1 cellular context compared by ENCODE assay signal in genomic region chr1:94961582-94961981, GRCh38.
TF ChIP-seq lines count a peak whose summit lies in the region.

No MANE protein-coding gene starts in this region.

TF ChIP-seq in HepG2, 621 proteins besides CTCF, POLR2A, EP300 and RAD21 (continued from another document and continues in another):
- TF ChIP-seq, protein P1, sequence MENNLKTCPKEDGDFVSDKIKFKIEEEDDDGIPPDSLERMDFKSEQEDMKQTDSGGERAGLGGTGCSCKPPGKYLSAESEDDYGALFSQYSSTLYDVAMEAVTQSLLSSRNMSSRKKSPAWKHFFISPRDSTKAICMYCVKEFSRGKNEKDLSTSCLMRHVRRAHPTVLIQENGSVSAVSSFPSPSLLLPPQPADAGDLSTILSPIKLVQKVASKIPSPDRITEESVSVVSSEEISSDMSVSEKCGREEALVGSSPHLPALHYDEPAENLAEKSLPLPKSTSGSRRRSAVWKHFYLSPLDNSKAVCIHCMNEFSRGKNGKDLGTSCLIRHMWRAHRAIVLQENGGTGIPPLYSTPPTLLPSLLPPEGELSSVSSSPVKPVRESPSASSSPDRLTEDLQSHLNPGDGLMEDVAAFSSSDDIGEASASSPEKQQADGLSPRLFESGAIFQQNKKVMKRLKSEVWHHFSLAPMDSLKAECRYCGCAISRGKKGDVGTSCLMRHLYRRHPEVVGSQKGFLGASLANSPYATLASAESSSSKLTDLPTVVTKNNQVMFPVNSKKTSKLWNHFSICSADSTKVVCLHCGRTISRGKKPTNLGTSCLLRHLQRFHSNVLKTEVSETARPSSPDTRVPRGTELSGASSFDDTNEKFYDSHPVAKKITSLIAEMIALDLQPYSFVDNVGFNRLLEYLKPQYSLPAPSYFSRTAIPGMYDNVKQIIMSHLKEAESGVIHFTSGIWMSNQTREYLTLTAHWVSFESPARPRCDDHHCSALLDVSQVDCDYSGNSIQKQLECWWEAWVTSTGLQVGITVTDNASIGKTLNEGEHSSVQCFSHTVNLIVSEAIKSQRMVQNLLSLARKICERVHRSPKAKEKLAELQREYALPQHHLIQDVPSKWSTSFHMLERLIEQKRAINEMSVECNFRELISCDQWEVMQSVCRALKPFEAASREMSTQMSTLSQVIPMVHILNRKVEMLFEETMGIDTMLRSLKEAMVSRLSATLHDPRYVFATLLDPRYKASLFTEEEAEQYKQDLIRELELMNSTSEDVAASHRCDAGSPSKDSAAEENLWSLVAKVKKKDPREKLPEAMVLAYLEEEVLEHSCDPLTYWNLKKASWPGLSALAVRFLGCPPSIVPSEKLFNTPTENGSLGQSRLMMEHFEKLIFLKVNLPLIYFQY (CRISPR knock-in tag; IDR thresholded peaks at IDR 0.05; ENCODE audit: borderline replicate concordance) = no peak
- no peak for TF ChIP-seq ZNF792 (CRISPR knock-in tag; IDR thresholded peaks at IDR 0.05)
- TF ChIP-seq ZBTB3 (CRISPR knock-in tag; IDR thresholded peaks at IDR 0.05; ENCODE audit: borderline replicate concordance, low read depth) = no peak
- no peak for TF ChIP-seq GABPB1 (CRISPR knock-in tag; IDR thresholded peaks at IDR 0.05)
- peak; percentile 39; the same call in 1 of the 2 replicates for TF ChIP-seq NFIC (IDR thresholded peaks at IDR 0.05; ENCODE audit: low read length)
- TF ChIP-seq PPARG (CRISPR knock-in tag; conservative IDR thresholded peaks at IDR 0.05) = peak; percentile 65; the same call in 1 of the 2 replicates
- no peak for TF ChIP-seq ZFY (CRISPR knock-in tag; IDR thresholded peaks at IDR 0.05)
- no peak for TF ChIP-seq ZNF782 (CRISPR knock-in tag; IDR thresholded peaks at IDR 0.05; ENCODE audit: borderline replicate concordance)
- TF ChIP-seq, protein P2, sequence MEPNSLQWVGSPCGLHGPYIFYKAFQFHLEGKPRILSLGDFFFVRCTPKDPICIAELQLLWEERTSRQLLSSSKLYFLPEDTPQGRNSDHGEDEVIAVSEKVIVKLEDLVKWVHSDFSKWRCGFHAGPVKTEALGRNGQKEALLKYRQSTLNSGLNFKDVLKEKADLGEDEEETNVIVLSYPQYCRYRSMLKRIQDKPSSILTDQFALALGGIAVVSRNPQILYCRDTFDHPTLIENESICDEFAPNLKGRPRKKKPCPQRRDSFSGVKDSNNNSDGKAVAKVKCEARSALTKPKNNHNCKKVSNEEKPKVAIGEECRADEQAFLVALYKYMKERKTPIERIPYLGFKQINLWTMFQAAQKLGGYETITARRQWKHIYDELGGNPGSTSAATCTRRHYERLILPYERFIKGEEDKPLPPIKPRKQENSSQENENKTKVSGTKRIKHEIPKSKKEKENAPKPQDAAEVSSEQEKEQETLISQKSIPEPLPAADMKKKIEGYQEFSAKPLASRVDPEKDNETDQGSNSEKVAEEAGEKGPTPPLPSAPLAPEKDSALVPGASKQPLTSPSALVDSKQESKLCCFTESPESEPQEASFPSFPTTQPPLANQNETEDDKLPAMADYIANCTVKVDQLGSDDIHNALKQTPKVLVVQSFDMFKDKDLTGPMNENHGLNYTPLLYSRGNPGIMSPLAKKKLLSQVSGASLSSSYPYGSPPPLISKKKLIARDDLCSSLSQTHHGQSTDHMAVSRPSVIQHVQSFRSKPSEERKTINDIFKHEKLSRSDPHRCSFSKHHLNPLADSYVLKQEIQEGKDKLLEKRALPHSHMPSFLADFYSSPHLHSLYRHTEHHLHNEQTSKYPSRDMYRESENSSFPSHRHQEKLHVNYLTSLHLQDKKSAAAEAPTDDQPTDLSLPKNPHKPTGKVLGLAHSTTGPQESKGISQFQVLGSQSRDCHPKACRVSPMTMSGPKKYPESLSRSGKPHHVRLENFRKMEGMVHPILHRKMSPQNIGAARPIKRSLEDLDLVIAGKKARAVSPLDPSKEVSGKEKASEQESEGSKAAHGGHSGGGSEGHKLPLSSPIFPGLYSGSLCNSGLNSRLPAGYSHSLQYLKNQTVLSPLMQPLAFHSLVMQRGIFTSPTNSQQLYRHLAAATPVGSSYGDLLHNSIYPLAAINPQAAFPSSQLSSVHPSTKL (CRISPR knock-in tag; IDR thresholded peaks at IDR 0.05) = peak; percentile 85
- no peak for TF ChIP-seq HNRNPK (IDR thresholded peaks at IDR 0.05; ENCODE audit: low read depth, low read length, poor library complexity, severe bottlenecking)
- TF ChIP-seq ZFP37 (CRISPR knock-in tag; IDR thresholded peaks at IDR 0.05; ENCODE audit: borderline replicate concordance) = no peak
- no peak for TF ChIP-seq NFKB2 (CRISPR knock-in tag; IDR thresholded peaks at IDR 0.05; ENCODE audit: borderline replicate concordance)
- peak; percentile 67; the same call in 1 of the 2 replicates for TF ChIP-seq ZGPAT (CRISPR knock-in tag; IDR thresholded peaks at IDR 0.05)
- TF ChIP-seq ZNF224 (CRISPR knock-in tag; IDR thresholded peaks at IDR 0.05) = no peak
- TF ChIP-seq CREB1 (IDR thresholded peaks at IDR 0.05) = no peak
- TF ChIP-seq CREB1 (CRISPR knock-in tag; IDR thresholded peaks at IDR 0.05) = peak; percentile 20; the same call in 1 of the 2 replicates
- TF ChIP-seq HNRNPLL (IDR thresholded peaks at IDR 0.05; ENCODE audit: low read depth, low read length, poor library complexity, severe bottlenecking) = no peak
- TF ChIP-seq ARID2 (CRISPR knock-in tag; IDR thresholded peaks at IDR 0.05; ENCODE audit: borderline replicate concordance) = no peak
- no peak for TF ChIP-seq ZNF616 (CRISPR knock-in tag; IDR thresholded peaks at IDR 0.05; ENCODE audit: low read depth)
- no peak for TF ChIP-seq ZNF780A (CRISPR knock-in tag; IDR thresholded peaks at IDR 0.05)
- TF ChIP-seq, protein P3, sequence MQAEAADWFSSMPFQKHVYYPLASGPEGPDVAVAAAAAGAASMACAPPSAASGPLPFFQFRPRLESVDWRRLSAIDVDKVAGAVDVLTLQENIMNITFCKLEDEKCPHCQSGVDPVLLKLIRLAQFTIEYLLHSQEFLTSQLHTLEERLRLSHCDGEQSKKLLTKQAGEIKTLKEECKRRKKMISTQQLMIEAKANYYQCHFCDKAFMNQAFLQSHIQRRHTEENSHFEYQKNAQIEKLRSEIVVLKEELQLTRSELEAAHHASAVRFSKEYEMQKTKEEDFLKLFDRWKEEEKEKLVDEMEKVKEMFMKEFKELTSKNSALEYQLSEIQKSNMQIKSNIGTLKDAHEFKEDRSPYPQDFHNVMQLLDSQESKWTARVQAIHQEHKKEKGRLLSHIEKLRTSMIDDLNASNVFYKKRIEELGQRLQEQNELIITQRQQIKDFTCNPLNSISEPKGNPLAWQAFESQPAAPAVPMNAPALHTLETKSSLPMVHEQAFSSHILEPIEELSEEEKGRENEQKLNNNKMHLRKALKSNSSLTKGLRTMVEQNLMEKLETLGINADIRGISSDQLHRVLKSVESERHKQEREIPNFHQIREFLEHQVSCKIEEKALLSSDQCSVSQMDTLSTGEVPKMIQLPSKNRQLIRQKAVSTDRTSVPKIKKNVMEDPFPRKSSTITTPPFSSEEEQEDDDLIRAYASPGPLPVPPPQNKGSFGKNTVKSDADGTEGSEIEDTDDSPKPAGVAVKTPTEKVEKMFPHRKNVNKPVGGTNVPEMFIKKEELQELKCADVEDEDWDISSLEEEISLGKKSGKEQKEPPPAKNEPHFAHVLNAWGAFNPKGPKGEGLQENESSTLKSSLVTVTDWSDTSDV (CRISPR knock-in tag; IDR thresholded peaks at IDR 0.05) = no peak
- TF ChIP-seq KDM1A (CRISPR knock-in tag; IDR thresholded peaks at IDR 0.05) = no peak
- no peak for TF ChIP-seq CENPX (CRISPR knock-in tag; IDR thresholded peaks at IDR 0.05)
- TF ChIP-seq, protein P4, sequence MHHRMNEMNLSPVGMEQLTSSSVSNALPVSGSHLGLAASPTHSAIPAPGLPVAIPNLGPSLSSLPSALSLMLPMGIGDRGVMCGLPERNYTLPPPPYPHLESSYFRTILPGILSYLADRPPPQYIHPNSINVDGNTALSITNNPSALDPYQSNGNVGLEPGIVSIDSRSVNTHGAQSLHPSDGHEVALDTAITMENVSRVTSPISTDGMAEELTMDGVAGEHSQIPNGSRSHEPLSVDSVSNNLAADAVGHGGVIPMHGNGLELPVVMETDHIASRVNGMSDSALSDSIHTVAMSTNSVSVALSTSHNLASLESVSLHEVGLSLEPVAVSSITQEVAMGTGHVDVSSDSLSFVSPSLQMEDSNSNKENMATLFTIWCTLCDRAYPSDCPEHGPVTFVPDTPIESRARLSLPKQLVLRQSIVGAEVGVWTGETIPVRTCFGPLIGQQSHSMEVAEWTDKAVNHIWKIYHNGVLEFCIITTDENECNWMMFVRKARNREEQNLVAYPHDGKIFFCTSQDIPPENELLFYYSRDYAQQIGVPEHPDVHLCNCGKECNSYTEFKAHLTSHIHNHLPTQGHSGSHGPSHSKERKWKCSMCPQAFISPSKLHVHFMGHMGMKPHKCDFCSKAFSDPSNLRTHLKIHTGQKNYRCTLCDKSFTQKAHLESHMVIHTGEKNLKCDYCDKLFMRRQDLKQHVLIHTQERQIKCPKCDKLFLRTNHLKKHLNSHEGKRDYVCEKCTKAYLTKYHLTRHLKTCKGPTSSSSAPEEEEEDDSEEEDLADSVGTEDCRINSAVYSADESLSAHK (CRISPR knock-in tag; IDR thresholded peaks at IDR 0.05; ENCODE audit: borderline replicate concordance) = no peak
- TF ChIP-seq, protein P5, sequence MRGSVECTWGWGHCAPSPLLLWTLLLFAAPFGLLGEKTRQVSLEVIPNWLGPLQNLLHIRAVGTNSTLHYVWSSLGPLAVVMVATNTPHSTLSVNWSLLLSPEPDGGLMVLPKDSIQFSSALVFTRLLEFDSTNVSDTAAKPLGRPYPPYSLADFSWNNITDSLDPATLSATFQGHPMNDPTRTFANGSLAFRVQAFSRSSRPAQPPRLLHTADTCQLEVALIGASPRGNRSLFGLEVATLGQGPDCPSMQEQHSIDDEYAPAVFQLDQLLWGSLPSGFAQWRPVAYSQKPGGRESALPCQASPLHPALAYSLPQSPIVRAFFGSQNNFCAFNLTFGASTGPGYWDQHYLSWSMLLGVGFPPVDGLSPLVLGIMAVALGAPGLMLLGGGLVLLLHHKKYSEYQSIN (CRISPR knock-in tag; IDR thresholded peaks at IDR 0.05; ENCODE audit: borderline replicate concordance) = no peak
- TF ChIP-seq ELF3 (CRISPR knock-in tag; IDR thresholded peaks at IDR 0.05) = no peak; the same call in none of the 2 replicates
- TF ChIP-seq, protein P6, sequence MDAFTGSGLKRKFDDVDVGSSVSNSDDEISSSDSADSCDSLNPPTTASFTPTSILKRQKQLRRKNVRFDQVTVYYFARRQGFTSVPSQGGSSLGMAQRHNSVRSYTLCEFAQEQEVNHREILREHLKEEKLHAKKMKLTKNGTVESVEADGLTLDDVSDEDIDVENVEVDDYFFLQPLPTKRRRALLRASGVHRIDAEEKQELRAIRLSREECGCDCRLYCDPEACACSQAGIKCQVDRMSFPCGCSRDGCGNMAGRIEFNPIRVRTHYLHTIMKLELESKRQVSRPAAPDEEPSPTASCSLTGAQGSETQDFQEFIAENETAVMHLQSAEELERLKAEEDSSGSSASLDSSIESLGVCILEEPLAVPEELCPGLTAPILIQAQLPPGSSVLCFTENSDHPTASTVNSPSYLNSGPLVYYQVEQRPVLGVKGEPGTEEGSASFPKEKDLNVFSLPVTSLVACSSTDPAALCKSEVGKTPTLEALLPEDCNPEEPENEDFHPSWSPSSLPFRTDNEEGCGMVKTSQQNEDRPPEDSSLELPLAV (CRISPR knock-in tag; conservative IDR thresholded peaks at IDR 0.05; ENCODE audit: low read depth) = no peak
- no peak for TF ChIP-seq MIER2 (CRISPR knock-in tag; IDR thresholded peaks at IDR 0.05)
- peak; percentile 73 for TF ChIP-seq ZNF18 (CRISPR knock-in tag; IDR thresholded peaks at IDR 0.05; ENCODE audit: insufficient replicate concordance)
- no peak for TF ChIP-seq KDM3A (CRISPR knock-in tag; IDR thresholded peaks at IDR 0.05; ENCODE audit: low read depth)
- TF ChIP-seq NR3C1 (CRISPR knock-in tag; IDR thresholded peaks at IDR 0.05) = no peak
- TF ChIP-seq ZNF546 (CRISPR knock-in tag; conservative IDR thresholded peaks at IDR 0.05) = no peak
- no peak for TF ChIP-seq FOXP1 (IDR thresholded peaks at IDR 0.05)
- TF ChIP-seq FOXP1 (CRISPR knock-in tag; IDR thresholded peaks at IDR 0.05) = peak; percentile 85
- no peak for TF ChIP-seq ZNF432 (CRISPR knock-in tag; IDR thresholded peaks at IDR 0.05; ENCODE audit: borderline replicate concordance)
- no peak for TF ChIP-seq REXO4 (CRISPR knock-in tag; IDR thresholded peaks at IDR 0.05; ENCODE audit: borderline replicate concordance)
- TF ChIP-seq, protein P7, sequence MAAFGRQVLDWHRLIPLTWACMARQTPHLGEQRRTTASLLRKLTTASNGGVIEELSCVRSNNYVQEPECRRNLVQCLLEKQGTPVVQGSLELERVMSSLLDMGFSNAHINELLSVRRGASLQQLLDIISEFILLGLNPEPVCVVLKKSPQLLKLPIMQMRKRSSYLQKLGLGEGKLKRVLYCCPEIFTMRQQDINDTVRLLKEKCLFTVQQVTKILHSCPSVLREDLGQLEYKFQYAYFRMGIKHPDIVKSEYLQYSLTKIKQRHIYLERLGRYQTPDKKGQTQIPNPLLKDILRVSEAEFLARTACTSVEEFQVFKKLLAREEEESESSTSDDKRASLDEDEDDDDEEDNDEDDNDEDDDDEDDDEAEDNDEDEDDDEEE (CRISPR knock-in tag; IDR thresholded peaks at IDR 0.05) = no peak
- TF ChIP-seq ZNF749 (CRISPR knock-in tag; IDR thresholded peaks at IDR 0.05; ENCODE audit: borderline replicate concordance) = no peak; the same call in 1 of the 2 replicates
